In the genomic region with DNA sequence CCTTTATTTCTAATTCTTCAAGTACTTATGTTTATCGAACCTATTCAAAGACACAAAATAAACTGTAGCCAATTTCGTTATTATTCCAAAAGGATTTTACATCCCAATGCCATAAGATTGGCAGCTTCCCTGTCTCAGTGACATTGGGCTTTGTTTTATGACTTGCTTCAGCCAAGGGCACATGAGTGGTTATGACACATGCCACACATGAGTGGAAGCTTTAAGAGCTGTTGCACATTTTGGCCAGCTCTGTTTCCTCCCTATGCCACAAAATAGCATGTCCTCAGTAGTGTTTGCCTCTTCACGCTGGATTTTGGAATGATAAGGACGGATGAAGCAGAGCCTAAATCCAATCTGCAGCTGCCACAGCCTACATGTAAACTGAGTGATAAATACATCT, we compare ENCODE assay signal across 14 cellular contexts. TPM values are rescaled to one million over a fixed set of nuclear protein-coding genes. Genes with fewer than 3 reads are reported as not detected.
A peak's percentile ranks its signal among the peaks of the same experiment; 100 is the strongest.
DNase-seq lines count a peak whose midpoint lies in the region; ATAC-seq and TF ChIP-seq lines count a peak whose summit lies in the region.
"Had no signal": no experiment of that assay in that cellular context is flagged by ENCODE, and none has a peak within 500 bp of the region (broad histone marks: within the 10 kb centered on the region; RNA-seq: fewer than 3 reads in every experiment).

No MANE protein-coding gene starts in this region.

- H3K4me3 ChIP-seq in heart left ventricle (no peak overlapping the region), psoas muscle (no peak overlapping the region), osteoblast (ENCODE audit: insufficient read depth, low read length) (no peak overlapping the region)
- H3K4me3 ChIP-seq: HAP-1 had no signal

- intact Hi-C loops in heart left ventricle (cut with DNase I) (no loop called here), psoas muscle (cut with DNase I) (no loop called here)

- TF ChIP-seq CTCF in heart left ventricle (IDR thresholded peaks at IDR 0.05), result no peak
- no peak for TF ChIP-seq CTCF in psoas muscle (IDR thresholded peaks at IDR 0.05)
- TF ChIP-seq CTCF in osteoblast (IDR thresholded peaks at IDR 0.05; ENCODE audit: extremely low read depth, low read depth, low read length), result no peak

- H3K27ac ChIP-seq in heart left ventricle (peak overlapping the region in 2 of 12 donors; percentile 13 to 56), psoas muscle (no peak overlapping the region), osteoblast (ENCODE audit: low read depth, low read length) (no peak overlapping the region)

- WGBS in heart left ventricle, 4 donors, result 62 to 70% (median 64%) methylated on average over 4 of the region's 4 CpGs
- 72 to 82% (median 79%) methylated on average over 4 of the region's 4 CpGs for WGBS in psoas muscle, 3 donors

- H3K4me2 ChIP-seq in osteoblast (ENCODE audit: insufficient read depth, low read length), result no peak overlapping the region

- no peak for TF ChIP-seq POLR2A in heart left ventricle (IDR thresholded peaks at IDR 0.05)

- ATAC-seq in heart left ventricle (peak; percentile 50 to 82 (median 73)), psoas muscle (peak in 3 of 4 donors; percentile 59 to 69 (median 68)), HG02763 (IDR thresholded peaks at IDR 0.05; ENCODE audit: unreplicated experiment) (no peak)

- peaks cover 88% of the 10 kb centered on the region for H4K20me1 ChIP-seq in osteoblast (ENCODE audit: insufficient read depth, low read length)

- H3K27me3 ChIP-seq in heart left ventricle (no peaks in the 10 kb centered on the region), psoas muscle (ENCODE audit: insufficient read depth in 3 of 3, low read length in 2 of 3) (no peaks in the 10 kb centered on the region), osteoblast (ENCODE audit: insufficient read depth, low read length) (no peaks in the 10 kb centered on the region)

- H3K9me3 ChIP-seq in heart left ventricle (no peaks in the 10 kb centered on the region), psoas muscle (no peaks in the 10 kb centered on the region), osteoblast (ENCODE audit: low read depth, low read length) (no peaks in the 10 kb centered on the region)
- H3K9me3 ChIP-seq: HAP-1 had no signal

- H3K4me1 ChIP-seq in heart left ventricle (peaks cover 0 to 19% (median 6%) of the 10 kb centered on the region in 12 donors), psoas muscle (peaks cover 13% of the 10 kb centered on the region), osteoblast (ENCODE audit: insufficient read depth, low read length) (peaks cover 43% of the 10 kb centered on the region)

- peaks cover 91% of the 10 kb centered on the region for H3K79me2 ChIP-seq in osteoblast (ENCODE audit: insufficient read depth, low read length)

- DNase-seq in NCI-H2029 treated with DMSO at 0.1 percent for 48 hours (lab: John Stamatoyannopoulos, UW) (peak; percentile 51), NCI-H82 (lab: John Stamatoyannopoulos, UW) (peak; percentile 24), heart left ventricle (peak in 1 of 5 donors; percentile 17), psoas muscle (no peak), osteoblast (ENCODE audit: insufficient read length, low spot score, missing footprints) (no peak), NCI-H187 treated with DMSO at 0.1 percent for 48 hours (lab: John Stamatoyannopoulos, UW) (no peak)
- DNase-seq: Calu3; CD4-positive, alpha-beta memory T cell; DMS79; NCI-H1436; NCI-H526 treated with DMSO at 0.1 percent for 48 hours; NK-92 treated with Interleukin-12 subunit alpha and Interleukin-12 subunit beta, amount 100 ng/mL, for 24 hours had no signal

- no peak overlapping the region for H2AFZ ChIP-seq in osteoblast (ENCODE audit: low read length)

- H3K36me3 ChIP-seq in heart left ventricle (peaks cover 0 to 89% (median 71%) of the 10 kb centered on the region in 9 donors), psoas muscle (ENCODE audit: insufficient read depth in 1 of 2, low read depth in 1 of 2) (peaks cover 9 to 72% of the 10 kb centered on the region in 2 donors), osteoblast (ENCODE audit: insufficient read depth, low read length) (peaks cover 87% of the 10 kb centered on the region)

RNA-seq across cellular contexts. Expression of gene SEC24D, which starts 21.9 kb away (rescaled TPM):
- total RNA-seq in heart left ventricle (10 to 100 TPM; 13.3 to 36.4 (median 14.8) TPM), psoas muscle (10 to 100 TPM in 1 of 4 donors, 1 to 10 TPM in 3; 5.8 to 13.7 (median 6.3) TPM), osteoblast (111 and 116 TPM in 2 replicates)
- polyA plus RNA-seq in heart left ventricle (10 to 100 TPM in 1 of 2 donors, 1 to 10 TPM in 1; 3.1 to 19.0 TPM), psoas muscle (1 to 10 TPM; 2.4 to 5.9 (median 5.5) TPM)

Comparison
In these comparisons a context has a peak if more than half of its experiments do, and no peak if none do; other contexts are left out.
1. DNase-seq: peak in NCI-H2029 treated with DMSO at 0.1 percent for 48 hours (single experiment) and NCI-H82 (single experiment); none in psoas muscle (0 of 2), osteoblast (single experiment) and NCI-H187 treated with DMSO at 0.1 percent for 48 hours (single experiment).